ENCODE assay signal across 20 cellular contexts in genomic region chr22:27370987-27371386, GRCh38.
DNase-seq lines count a peak whose midpoint lies in the region; ATAC-seq and TF ChIP-seq lines count a peak whose summit lies in the region.
"Had no signal": no experiment of that assay in that cellular context is flagged by ENCODE, and none has a peak within 500 bp of the region (broad histone marks: within the 10 kb centered on the region; RNA-seq: fewer than 3 reads in every experiment).

No MANE protein-coding gene starts in this region.

- H3K27me3 Mint-ChIP-seq in activated CD4-positive, alpha-beta T cell treated with anti-CD3 and anti-CD28 coated beads, Interleukin-2, amount 10 ng/mL, durations not matched to agents 24 days and 14 days = no peaks in the 10 kb centered on the region
- peaks cover 5% of the 10 kb centered on the region for H3K27me3 Mint-ChIP-seq in osteocyte (ENCODE audit: unreplicated experiment)
- H3K27me3 Mint-ChIP-seq in T-cell = peaks cover 23 to 26% of the 10 kb centered on the region in 2 donors

- H3K18ac ChIP-seq in mesenchymal stem cell (ENCODE audit: low read depth in 1 of 2, low read length in 2 of 2) = no peak overlapping the region

- H4K8ac ChIP-seq in mesenchymal stem cell (ENCODE audit: low read length) = peak overlapping the region; percentile 42

- ATAC-seq in T-cell (replicated peaks in 1 of 4) = no peak
- ATAC-seq: A549, GM12878 had no signal

- H2AK5ac ChIP-seq in mesenchymal stem cell (ENCODE audit: low read length, severe bottlenecking) = peak overlapping the region; percentile 44

- no peak overlapping the region for H3K9ac ChIP-seq in mesenchymal stem cell (ENCODE audit: low read length)
- H3K9ac ChIP-seq: BLaER1 had no signal

- no peak overlapping the region for H3K4ac ChIP-seq in mesenchymal stem cell (ENCODE audit: low read depth in 1 of 2, low read length in 2 of 2)

- H3K36me3 Mint-ChIP-seq in activated CD4-positive, alpha-beta T cell treated with anti-CD3 and anti-CD28 coated beads, Interleukin-2, amount 10 ng/mL, durations not matched to agents 24 days and 14 days (ENCODE audit: low read depth) = no peaks in the 10 kb centered on the region
- H3K36me3 Mint-ChIP-seq in osteocyte (ENCODE audit: unreplicated experiment) (peaks cover 4% of the 10 kb centered on the region), T-cell (no peaks in the 10 kb centered on the region)
- H3K36me3 Mint-ChIP-seq: CD14-positive monocyte; CD4-positive, alpha-beta memory T cell had no signal

- H2BK5ac ChIP-seq in mesenchymal stem cell (ENCODE audit: low read depth, low read length, poor library complexity, severe bottlenecking) = no peak overlapping the region

- H3K36me3 ChIP-seq in mesenchymal stem cell (ENCODE audit: control insufficient read depth in 1 of 2, insufficient read depth in 2 of 2, low read depth in 1 of 2, low read length in 2 of 2) = no peaks in the 10 kb centered on the region
- H3K36me3 ChIP-seq: BLaER1 had no signal

- H3K27ac Mint-ChIP-seq in activated CD4-positive, alpha-beta T cell treated with anti-CD3 and anti-CD28 coated beads, Interleukin-2, amount 10 ng/mL, durations not matched to agents 24 days and 14 days = no peak overlapping the region
- no peak overlapping the region for H3K27ac Mint-ChIP-seq in osteocyte (ENCODE audit: unreplicated experiment)
- no peak overlapping the region for H3K27ac Mint-ChIP-seq in T-cell
- H3K27ac Mint-ChIP-seq: CD4-positive, alpha-beta memory T cell; H9 had no signal

- POLR2A ChIA-PET in T-cell (lab: Charles Lee) = no interaction called here

- H3K4me2 ChIP-seq in mesenchymal stem cell (ENCODE audit: low read length, poor library complexity, severe bottlenecking) = no peak overlapping the region
- H3K4me2 ChIP-seq: A549 had no signal

- peak overlapping the region; percentile 65 for H4K91ac ChIP-seq in mesenchymal stem cell (ENCODE audit: low read length)

- CTCF ChIA-PET in T-cell (lab: Charles Lee) = no interaction called here

- H3K4me1 ChIP-seq in mesenchymal stem cell (ENCODE audit: control insufficient read depth, insufficient read depth, low read depth, low read length) = peaks cover 3% of the 10 kb centered on the region
- H3K4me1 ChIP-seq: A549 had no signal

- H3K9me3 Mint-ChIP-seq in activated CD4-positive, alpha-beta T cell treated with anti-CD3 and anti-CD28 coated beads, Interleukin-2, amount 10 ng/mL, durations not matched to agents 24 days and 14 days = no peaks in the 10 kb centered on the region
- H3K9me3 Mint-ChIP-seq in osteocyte (ENCODE audit: unreplicated experiment) (no peaks in the 10 kb centered on the region), T-cell (peaks cover 0 to 4% (median 0%) of the 10 kb centered on the region in 3 donors)

- H3K4me3 Mint-ChIP-seq in activated CD4-positive, alpha-beta T cell treated with anti-CD3 and anti-CD28 coated beads, Interleukin-2, amount 10 ng/mL, durations not matched to agents 24 days and 14 days = no peak overlapping the region
- H3K4me3 Mint-ChIP-seq in osteocyte (ENCODE audit: unreplicated experiment) (no peak overlapping the region), T-cell (no peak overlapping the region)
- H3K4me3 Mint-ChIP-seq: CD14-positive monocyte; CD4-positive, alpha-beta memory T cell; H9 had no signal

- H3K79me1 ChIP-seq in mesenchymal stem cell (replicated peaks; ENCODE audit: low read length, poor library complexity, severe bottlenecking) = no peaks in the 10 kb centered on the region

- H3K27ac ChIP-seq in mesenchymal stem cell (ENCODE audit: low read length, poor library complexity, severe bottlenecking) = no peak overlapping the region
- H3K27ac ChIP-seq: 22Rv1, A549, BLaER1 had no signal

- TF ChIP-seq CTCF in osteocyte (IDR thresholded peaks at IDR 0.05) = no peak

- H3K23ac ChIP-seq in mesenchymal stem cell (ENCODE audit: low read length in 2 of 2) = no peak overlapping the region

- no peaks in the 10 kb centered on the region for H3K9me3 ChIP-seq in mesenchymal stem cell (ENCODE audit: control insufficient read depth, low read length)
- H3K9me3 ChIP-seq: A549 had no signal

- no peak overlapping the region for H3K14ac ChIP-seq in mesenchymal stem cell (ENCODE audit: low read length in 2 of 2)

- 88% methylated on average over 4 of the region's 4 CpGs for WGBS in mesenchymal stem cell

- no peak overlapping the region for H2BK12ac ChIP-seq in mesenchymal stem cell (ENCODE audit: low read length in 2 of 2)

- intact Hi-C loops in activated CD4-positive, alpha-beta T cell treated with anti-CD3 and anti-CD28 coated beads, Interleukin-2, amount 10 ng/mL, durations not matched to agents 24 days and 14 days (cut with micrococcal nuclease) = no loop called here

- DNase-seq in activated CD4-positive, alpha-beta T cell treated with anti-CD3 and anti-CD28 coated beads, Interleukin-2, amount 10 ng/mL, durations not matched to agents 24 days and 14 days = peak; percentile 8
- DNase-seq in activated CD4-positive, alpha-beta T cell treated with anti-CD3 and anti-CD28 coated beads, Interleukin-2, amount 50 U/mL, for 1 hour = no peak
- DNase-seq in mesenchymal stem cell (no peak), osteocyte (ENCODE audit: extremely low spot score, unreplicated experiment) (peak; percentile 54), cerebellar nuclear complex (lab: John Stamatoyannopoulos, UW) (no peak), SW480 (ENCODE audit: low spot score) (no peak), T-cell (no peak)
- DNase-seq: Calu3; CD4-positive, alpha-beta memory T cell; DMS 273 treated with DMSO at 0.1 percent for 48 hours; DMS53; DND-41; EL; GOT3; H9 had no signal

- no peaks in the 10 kb centered on the region for H3K4me1 Mint-ChIP-seq in activated CD4-positive, alpha-beta T cell treated with anti-CD3 and anti-CD28 coated beads, Interleukin-2, amount 10 ng/mL, durations not matched to agents 24 days and 14 days
- H3K4me1 Mint-ChIP-seq in osteocyte (ENCODE audit: unreplicated experiment) (peaks cover 5% of the 10 kb centered on the region), T-cell (no peaks in the 10 kb centered on the region)
- H3K4me1 Mint-ChIP-seq: CD4-positive, alpha-beta memory T cell had no signal

- no peak overlapping the region for H2BK15ac ChIP-seq in mesenchymal stem cell (ENCODE audit: low read depth, poor library complexity, severe bottlenecking)

- H2BK120ac ChIP-seq in mesenchymal stem cell (ENCODE audit: low read depth, low read length) = no peak overlapping the region

- H3K27me3 ChIP-seq in mesenchymal stem cell (ENCODE audit: control insufficient read depth in 1 of 2, insufficient read depth in 1 of 2, low read length in 2 of 2) = peaks cover 0 to 46% of the 10 kb centered on the region in 2 experiments
- H3K27me3 ChIP-seq: BLaER1 had no signal

- H3K4me3 ChIP-seq in mesenchymal stem cell (ENCODE audit: insufficient read depth in 1 of 2, low read depth in 1 of 2, low read length in 2 of 2) = no peak overlapping the region
- H3K4me3 ChIP-seq: A549, BLaER1, GM12878 had no signal

- no peak overlapping the region for H2AFZ ChIP-seq in mesenchymal stem cell (ENCODE audit: low read depth, low read length)

Comparison
In these comparisons a context has a peak if more than half of its experiments do, and no peak if none do; other contexts are left out.
1. DNase-seq: peak in activated CD4-positive, alpha-beta T cell treated with anti-CD3 and anti-CD28 coated beads, Interleukin-2, amount 10 ng/mL, durations not matched to agents 24 days and 14 days (single experiment) and osteocyte (single experiment); none in activated CD4-positive, alpha-beta T cell treated with anti-CD3 and anti-CD28 coated beads, Interleukin-2, amount 50 U/mL, for 1 hour (single experiment), mesenchymal stem cell (single experiment), cerebellar nuclear complex (0 of 2), SW480 (single experiment) and T-cell (0 of 34).